8 cellular contexts compared by ENCODE assay signal in the genomic region with DNA sequence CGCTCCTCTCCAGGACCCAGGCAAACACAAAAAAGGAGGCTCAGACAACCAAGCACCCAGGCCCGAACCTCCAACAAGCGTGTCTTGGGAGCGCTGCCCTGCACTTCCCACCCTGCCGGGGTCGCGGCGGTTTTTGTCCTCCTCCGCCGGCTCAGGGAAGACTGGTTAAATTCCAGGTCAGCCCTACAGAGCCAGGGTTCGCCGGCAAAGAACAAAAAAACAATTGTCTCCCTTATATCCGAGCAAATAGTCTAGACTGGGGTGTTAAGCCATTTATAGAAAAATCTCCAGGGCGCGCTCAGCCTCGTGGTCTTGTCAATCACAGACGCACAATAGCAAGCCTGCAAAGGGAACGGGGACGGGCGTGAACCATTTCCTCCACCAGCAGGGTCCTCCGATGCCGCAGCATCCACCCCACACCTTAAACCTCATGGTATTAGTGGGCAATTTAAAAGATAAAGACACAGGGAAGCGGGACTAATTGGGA. TPM values are rescaled to one million over a fixed set of nuclear protein-coding genes. Genes with fewer than 3 reads are reported as not detected.
A peak's percentile ranks its signal among the peaks of the same experiment; 100 is the strongest.
DNase-seq lines count a peak whose midpoint lies in the region; ATAC-seq and TF ChIP-seq lines count a peak whose summit lies in the region.

No MANE protein-coding gene starts in this region.

- DNase-seq in GM06990 (ENCODE audit: extremely low read depth, insufficient read length) (peak; percentile 31), right atrium auricular region (ENCODE audit: low spot score) (no peak), psoas muscle (no peak), NCI-H524 treated with DMSO at 0.1 percent for 48 hours (lab: John Stamatoyannopoulos, UW) (no peak), cerebellar nuclear complex (lab: John Stamatoyannopoulos, UW) (no peak), NCI-H146 treated with DMSO at 0.1 percent for 48 hours (lab: John Stamatoyannopoulos, UW; ENCODE audit: unreplicated experiment) (no peak)
- DNase-seq in activated T-helper 1 cell treated with anti-CD3 and anti-CD28 coated beads, Interleukin-12 subunit alpha, Interleukin-12 subunit beta, Interleukin-2, Interleukin-4 antibody, amounts not matched to agents 30 ng/mL and 10 ng/mL and 1 ng/mL, durations not matched to agents 14 hours and 24 hours and 36 hours (ENCODE audit: low spot score) = peak; percentile 11

- H3K27ac ChIP-seq in right atrium auricular region (peak overlapping the region; percentile 56 to 58), psoas muscle (no peak overlapping the region)

- H3K4me3 Mint-ChIP-seq in activated T-helper 1 cell treated with anti-CD3 and anti-CD28 coated beads, Interleukin-12 subunit alpha, Interleukin-12 subunit beta, Interleukin-2, Interleukin-4 antibody, amounts not matched to agents 30 ng/mL and 10 ng/mL and 1 ng/mL, durations not matched to agents 14 hours and 24 hours and 36 hours = peak overlapping the region; percentile 99

- intact Hi-C loops in activated T-helper 1 cell treated with anti-CD3 and anti-CD28 coated beads, Interleukin-12 subunit alpha, Interleukin-12 subunit beta, Interleukin-2, Interleukin-4 antibody, amounts not matched to agents 30 ng/mL and 10 ng/mL and 1 ng/mL, durations not matched to agents 14 hours and 24 hours and 36 hours (cut with micrococcal nuclease) = loop anchor here (1.0 to 2.0 kb wide), 7 partner anchors 17 to 293 kb away; partner anchors contain the start of genes DNAI7 and ETFRF1
- intact Hi-C loops in psoas muscle (cut with DNase I) = no loop called here

- WGBS in psoas muscle, 3 donors = 23 to 28% (median 24%) methylated on average over 23 of the region's 23 CpGs

- peaks cover 9% of the 10 kb centered on the region for H3K36me3 Mint-ChIP-seq in activated T-helper 1 cell treated with anti-CD3 and anti-CD28 coated beads, Interleukin-12 subunit alpha, Interleukin-12 subunit beta, Interleukin-2, Interleukin-4 antibody, amounts not matched to agents 30 ng/mL and 10 ng/mL and 1 ng/mL, durations not matched to agents 14 hours and 24 hours and 36 hours (ENCODE audit: low read depth)

- H3K4me1 ChIP-seq in right atrium auricular region (peaks cover 0 to 20% of the 10 kb centered on the region in 2 donors), psoas muscle (no peaks in the 10 kb centered on the region)

- H3K36me3 ChIP-seq in GM06990 (ENCODE audit: control insufficient read depth, insufficient read depth, low read length) = no peaks in the 10 kb centered on the region
- no peaks in the 10 kb centered on the region for H3K36me3 ChIP-seq in right atrium auricular region
- H3K36me3 ChIP-seq in psoas muscle (ENCODE audit: insufficient read depth in 1 of 2, low read depth in 1 of 2) = no peaks in the 10 kb centered on the region

- H3K9me3 Mint-ChIP-seq in activated T-helper 1 cell treated with anti-CD3 and anti-CD28 coated beads, Interleukin-12 subunit alpha, Interleukin-12 subunit beta, Interleukin-2, Interleukin-4 antibody, amounts not matched to agents 30 ng/mL and 10 ng/mL and 1 ng/mL, durations not matched to agents 14 hours and 24 hours and 36 hours = peaks cover 10% of the 10 kb centered on the region

- H3K27ac Mint-ChIP-seq in activated T-helper 1 cell treated with anti-CD3 and anti-CD28 coated beads, Interleukin-12 subunit alpha, Interleukin-12 subunit beta, Interleukin-2, Interleukin-4 antibody, amounts not matched to agents 30 ng/mL and 10 ng/mL and 1 ng/mL, durations not matched to agents 14 hours and 24 hours and 36 hours = peak overlapping the region; percentile 99

- H3K9me3 ChIP-seq in right atrium auricular region = no peaks in the 10 kb centered on the region
- no peaks in the 10 kb centered on the region for H3K9me3 ChIP-seq in psoas muscle

- H3K27me3 Mint-ChIP-seq in activated T-helper 1 cell treated with anti-CD3 and anti-CD28 coated beads, Interleukin-12 subunit alpha, Interleukin-12 subunit beta, Interleukin-2, Interleukin-4 antibody, amounts not matched to agents 30 ng/mL and 10 ng/mL and 1 ng/mL, durations not matched to agents 14 hours and 24 hours and 36 hours (ENCODE audit: insufficient read depth) = peaks cover 5% of the 10 kb centered on the region

- TF ChIP-seq CTCF in GM06990 (IDR thresholded peaks at IDR 0.05; ENCODE audit: insufficient read depth, low read length, poor library complexity, severe bottlenecking) (no peak), right atrium auricular region (IDR thresholded peaks at IDR 0.05) (no peak), psoas muscle (IDR thresholded peaks at IDR 0.05) (no peak)

- H3K4me1 Mint-ChIP-seq in activated T-helper 1 cell treated with anti-CD3 and anti-CD28 coated beads, Interleukin-12 subunit alpha, Interleukin-12 subunit beta, Interleukin-2, Interleukin-4 antibody, amounts not matched to agents 30 ng/mL and 10 ng/mL and 1 ng/mL, durations not matched to agents 14 hours and 24 hours and 36 hours (ENCODE audit: low read depth) = peaks cover 43% of the 10 kb centered on the region

- peak in 1 of 4 donors; percentile 43 for ATAC-seq in psoas muscle
- ATAC-seq in GM18861 (IDR thresholded peaks at IDR 0.05; ENCODE audit: unreplicated experiment) = no peak

- H3K4me3 ChIP-seq in GM06990 (replicated peaks; ENCODE audit: low read depth, low read length) = no peak overlapping the region; the same call in 1 of the 2 replicates
- H3K4me3 ChIP-seq in right atrium auricular region = peak overlapping the region; percentile 35 to 57
- H3K4me3 ChIP-seq in psoas muscle = peak overlapping the region; percentile 66

- H3K27me3 ChIP-seq in GM06990 (replicated peaks; ENCODE audit: control insufficient read depth, insufficient read depth, low read length) (no peaks in the 10 kb centered on the region), right atrium auricular region (no peaks in the 10 kb centered on the region), psoas muscle (ENCODE audit: insufficient read depth in 3 of 3, low read length in 2 of 3) (peaks cover 0 to 26% (median 10%) of the 10 kb centered on the region in 3 donors)

RNA-seq across cellular contexts. Expression of gene BCAT1, which starts 46.9 kb away (rescaled TPM):
- total RNA-seq in activated T-helper 1 cell treated with anti-CD3 and anti-CD28 coated beads, Interleukin-12 subunit alpha, Interleukin-12 subunit beta, Interleukin-2, Interleukin-4 antibody, amounts not matched to agents 30 ng/mL and 10 ng/mL and 1 ng/mL, durations not matched to agents 14 hours and 24 hours and 36 hours = 37.3 and 42.0 TPM in 2 replicates
- total RNA-seq in right atrium auricular region (10 to 100 TPM in 1 of 2 donors, 1 to 10 TPM in 1; 3.4 to 13.1 TPM), psoas muscle (1 to 10 TPM; 2.7 to 3.8 (median 3.3) TPM)
- 1 to 10 TPM in 1 of 3 donors, under 1 TPM in 2; 0.30 to 1.2 (median 0.32) TPM for polyA plus RNA-seq in psoas muscle

Comparison
In these comparisons a context has a peak if more than half of its experiments do, and no peak if none do; other contexts are left out.
1. DNase-seq: peak in GM06990 (single experiment) and activated T-helper 1 cell treated with anti-CD3 and anti-CD28 coated beads, Interleukin-12 subunit alpha, Interleukin-12 subunit beta, Interleukin-2, Interleukin-4 antibody, amounts not matched to agents 30 ng/mL and 10 ng/mL and 1 ng/mL, durations not matched to agents 14 hours and 24 hours and 36 hours (single experiment); none in right atrium auricular region (single experiment), psoas muscle (0 of 2), NCI-H524 treated with DMSO at 0.1 percent for 48 hours (single experiment), cerebellar nuclear complex (0 of 2) and NCI-H146 treated with DMSO at 0.1 percent for 48 hours (single experiment).